ENCODE assay signal across 28 cellular contexts in genomic region chr4:147233-147632, GRCh38.
"Had no signal": no experiment of that assay in that cellular context is flagged by ENCODE, and none has a peak within 500 bp of the region (broad histone marks: within the 10 kb centered on the region; RNA-seq: fewer than 3 reads in every experiment).

No MANE protein-coding gene starts in this region.

- H3K27ac ChIP-seq: brain microvascular endothelial cell, cardiac muscle cell, KMS-11, Peyer's patch, SJSA1 had no signal

- H3K4me1 ChIP-seq: Peyer's patch, SJSA1 had no signal

- H3K9me3 ChIP-seq: SJSA1 had no signal

- FAIRE-seq: TTC549 had no signal

- ATAC-seq: activated T-cell treated with anti-CD3 and anti-CD28 coated beads, Interleukin-2, amount 50 U/mL, for 4 hours; T-helper 17 cell had no signal

- H3K4me1 Mint-ChIP-seq: activated B cell treated with CpG ODN at 0.5 μM for 24 hours; activated CD4-positive, alpha-beta T cell treated with anti-CD3 and anti-CD28 coated beads, Interleukin-2, amount 10 ng/mL, durations not matched to agents 24 days and 14 days; T-helper 17 cell had no signal

- H3K4me3 ChIP-seq: cardiac muscle cell, Peyer's patch, SJSA1 had no signal

- DNase-seq: activated B cell treated with CpG ODN at 0.5 μM for 24 hours; activated CD4-positive, alpha-beta T cell treated with anti-CD3 and anti-CD28 coated beads for 1 hour; activated CD4-positive, alpha-beta T cell treated with anti-CD3 and anti-CD28 coated beads, Interleukin-2, amount 10 ng/mL, durations not matched to agents 24 days and 14 days; activated CD4-positive, alpha-beta T cell treated with anti-CD3 and anti-CD28 coated beads, Interleukin-2, amount 50 U/mL, for 48 hours; activated effector memory CD4-positive, alpha-beta T cell treated with anti-CD3 and anti-CD28 coated beads, Interleukin-2, amount 50 U/mL, for 16 hours; activated naive CD4-positive, alpha-beta T cell treated with Interleukin-2 at 50 U/mL for 16 hours; activated T-cell treated with anti-CD3 and anti-CD28 coated beads, Interleukin-2, amount 50 U/mL, for 4 hours; brain microvascular endothelial cell; MV-4-11; NCI-H1092 treated with DMSO at 0.1 percent for 48 hours; NCI-H1417 treated with DMSO at 0.1 percent for 48 hours; NCI-H1694; NCI-H2029; NCI-H2107; NCI-H2171 treated with DMSO at 0.1 percent for 48 hours; NCI-H345; NCI-H510A; NCI-H69; NK-92 treated with Interleukin-12 subunit alpha and Interleukin-12 subunit beta, amount 100 ng/mL, for 24 hours; Peyer's patch; SHP77; T-helper 17 cell; T-helper 9 cell had no signal

- H3K4me3 Mint-ChIP-seq: activated B cell treated with CpG ODN at 0.5 μM for 24 hours; activated CD4-positive, alpha-beta T cell treated with anti-CD3 and anti-CD28 coated beads, Interleukin-2, amount 10 ng/mL, durations not matched to agents 24 days and 14 days; activated naive CD8-positive, alpha-beta T cell; activated T-cell treated with anti-CD3 and anti-CD28 coated beads, Interleukin-2, amount 50 U/mL, for 4 hours; T-helper 17 cell had no signal

- H3K4me2 ChIP-seq: KMS-11 had no signal

- H3K27me3 ChIP-seq: brain microvascular endothelial cell, cardiac muscle cell, Peyer's patch, SJSA1 had no signal

- H3K9ac ChIP-seq: KMS-11 had no signal

- H3K36me3 ChIP-seq: cardiac muscle cell, SJSA1 had no signal

- H3K27ac Mint-ChIP-seq: activated B cell treated with CpG ODN at 0.5 μM for 24 hours; activated CD4-positive, alpha-beta T cell treated with anti-CD3 and anti-CD28 coated beads, Interleukin-2, amount 10 ng/mL, durations not matched to agents 24 days and 14 days; activated naive CD8-positive, alpha-beta T cell; T-helper 17 cell had no signal

- H3K27me3 Mint-ChIP-seq: activated B cell treated with CpG ODN at 0.5 μM for 24 hours; activated CD4-positive, alpha-beta T cell treated with anti-CD3 and anti-CD28 coated beads, Interleukin-2, amount 10 ng/mL, durations not matched to agents 24 days and 14 days; activated naive CD8-positive, alpha-beta T cell; T-helper 17 cell had no signal
